In the genomic region with DNA sequence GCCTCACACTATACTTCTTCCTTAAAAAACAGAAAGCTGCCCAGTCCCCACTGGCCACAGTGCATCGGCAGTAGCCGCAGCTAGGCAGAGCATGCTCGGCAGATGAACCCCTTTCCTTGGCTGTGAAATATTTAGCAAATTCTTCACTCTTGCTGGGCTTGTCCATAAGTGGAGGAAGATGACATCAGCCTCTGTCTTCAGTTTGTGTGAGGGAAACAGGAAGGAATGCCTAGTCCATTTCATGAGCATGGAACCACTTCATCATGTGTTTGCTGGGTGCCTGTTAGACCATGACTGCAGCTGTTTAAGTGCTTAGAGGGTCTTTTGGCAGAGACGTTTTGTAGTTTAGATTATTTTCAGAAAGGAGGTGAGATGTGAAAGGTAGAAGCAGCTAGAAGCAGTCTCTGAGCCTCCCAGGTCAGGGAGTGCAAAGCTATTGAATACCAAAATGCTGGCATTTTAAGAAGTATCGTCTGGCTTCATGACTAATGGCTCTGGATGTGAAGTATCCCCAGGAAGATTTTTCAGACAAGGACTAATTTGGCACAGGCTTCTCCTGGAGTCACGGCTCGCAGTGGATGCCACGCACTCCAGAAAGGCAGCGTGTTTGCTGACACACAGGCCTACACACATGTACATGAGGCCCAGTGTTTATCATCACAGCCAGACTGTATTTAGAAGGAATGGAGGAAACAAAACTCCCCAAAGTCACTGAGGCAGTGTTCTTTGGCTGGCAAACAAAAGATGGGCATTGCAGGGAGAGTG, we compare ENCODE assay signal across 21 cellular contexts. TPM values are rescaled to one million over a fixed set of nuclear protein-coding genes. Genes with fewer than 3 reads are reported as not detected.
DNase-seq lines count a peak whose midpoint lies in the region; ATAC-seq and TF ChIP-seq lines count a peak whose summit lies in the region.
"Had no signal": no experiment of that assay in that cellular context is flagged by ENCODE, and none has a peak within 500 bp of the region (broad histone marks: within the 10 kb centered on the region; RNA-seq: fewer than 3 reads in every experiment).

No MANE protein-coding gene starts in this region.

- POLR2A ChIA-PET in IMR-90 (lab: Charles Lee; ENCODE audit: unreplicated experiment), result no interaction called here

- H4K20me1 ChIP-seq in IMR-90 (ENCODE audit: insufficient read depth, low read length), result no peaks in the 10 kb centered on the region

- CTCF ChIA-PET in IMR-90 (lab: Yijun Ruan, JAX), result interaction anchor here (0.7 kb wide), 1 partner anchor 146 kb away, joined by 3 read pairs; no protein-coding TSS in a partner anchor

- TF ChIP-seq POLR2A in IMR-90 (IDR thresholded peaks at IDR 0.05; ENCODE audit: low read depth, low read length), result no peak

- intact Hi-C loops in IMR-90 (cut with micrococcal nuclease), result no loop called here

- H3K4me2 ChIP-seq in IMR-90 (ENCODE audit: low read depth, low read length), result no peak overlapping the region
- H3K4me2 ChIP-seq: PC-9 had no signal

- H3K14ac ChIP-seq in IMR-90 (replicated peaks; ENCODE audit: low read depth, low read length), result no peak overlapping the region

- H3K18ac ChIP-seq in IMR-90 (ENCODE audit: low read depth, low read length), result no peak overlapping the region

- no peak overlapping the region for H2BK5ac ChIP-seq in IMR-90 (ENCODE audit: low read depth, low read length, poor library complexity, severe bottlenecking)

- no peak overlapping the region for H2AFZ ChIP-seq in IMR-90 (replicated peaks; ENCODE audit: low read length, poor library complexity)
- H2AFZ ChIP-seq: PC-9 had no signal

- WGBS in IMR-90 (ENCODE audit: extremely low coverage in 2 of 2, insufficient read length in 1 of 2), 2 experiments, result 8% methylated on average over 4 of the region's 9 CpGs; no CpG with 5 or more reads in 1 of the 2 experiments

- no peak overlapping the region for H4K5ac ChIP-seq in IMR-90 (ENCODE audit: low read depth, low read length)

- DNase-seq in Daoy (ENCODE audit: low read depth) (peak; percentile 13), IMR-90 (peak; percentile 43), dedifferentiated amniotic fluid mesenchymal stem cell (ENCODE audit: extremely low spot score) (peak; percentile 18), non-pigmented ciliary epithelial cell (ENCODE audit: low read depth) (peak; percentile 23), GM13977 (ENCODE audit: low spot score) (no peak), NOMO-1 treated with DMSO at 0.1 percent for 48 hours (lab: John Stamatoyannopoulos, UW; ENCODE audit: unreplicated experiment) (no peak), NCI-H2081 treated with DMSO at 0.1 percent for 48 hours (lab: John Stamatoyannopoulos, UW) (no peak)
- DNase-seq: activated CD4-positive, alpha-beta memory T cell treated with anti-CD3 and anti-CD28 coated beads for 36 hours; activated naive CD8-positive, alpha-beta T cell treated with anti-CD3 and anti-CD28 coated beads for 36 hours; activated T-cell treated with anti-CD3 and anti-CD28 coated beads, Interleukin-2, amount 50 U/mL, for 4 hours; CD4-positive, CD25-positive, alpha-beta regulatory T cell; effector CD8-positive, alpha-beta T cell; naive thymus-derived CD4-positive, alpha-beta T cell; NCI-H146; NCI-H526; PC-9; spleen had no signal

- in situ Hi-C loops in IMR-90 (cut with MboI; ENCODE audit: low sequenced_read_pairs) (no loop called here), GM13977 (cut with MboI; ENCODE audit: low pct_unique_long_range_greater_than_20kb, low sequenced_read_pairs, unreplicated experiment) (no loop called here)

- no peaks in the 10 kb centered on the region for H3K36me3 ChIP-seq in IMR-90 (ENCODE audit: control insufficient read depth, insufficient read depth, low read length)
- H3K36me3 ChIP-seq: spleen, tibial nerve had no signal

- no peak overlapping the region for H2BK120ac ChIP-seq in IMR-90 (ENCODE audit: low read depth, low read length)

- no peak overlapping the region for H4K8ac ChIP-seq in IMR-90 (ENCODE audit: low read depth in 2 of 2, low read length in 2 of 2)

- H3K23ac ChIP-seq in IMR-90 (ENCODE audit: low read depth, low read length), result no peak overlapping the region

- no peak overlapping the region for H3K27ac ChIP-seq in IMR-90 (ENCODE audit: insufficient read depth, low read length)
- H3K27ac ChIP-seq: PC-9, spleen, tibial nerve had no signal

- no peaks in the 10 kb centered on the region for H3K9me1 ChIP-seq in IMR-90 (ENCODE audit: insufficient read depth, low read length)

- no peak overlapping the region for H3K4me3 ChIP-seq in IMR-90 (ENCODE audit: insufficient read depth, low read depth, low read length)
- H3K4me3 ChIP-seq: PC-9, spleen, tibial nerve had no signal

- no TSS peak for BruUV-seq in IMR-90 (replicated peaks; lab: Mats Ljungman, UMichigan)

- no peak overlapping the region for H2AK5ac ChIP-seq in IMR-90 (ENCODE audit: low read depth, low read length)

- TF ChIP-seq RAD21 in IMR-90 (IDR thresholded peaks at IDR 0.05; ENCODE audit: low read length), result no peak

- H2BK15ac ChIP-seq in IMR-90 (ENCODE audit: low read depth, low read length), result no peak overlapping the region

- dilution Hi-C loops in IMR-90 (cut with HindIII; ENCODE audit: low sequenced_read_pairs, unreplicated experiment), result no loop called here

- no peak for ATAC-seq in IMR-90 (ENCODE audit: low read depth)
- no peak for ATAC-seq in GM21367 (IDR thresholded peaks at IDR 0.05; ENCODE audit: unreplicated experiment)
- ATAC-seq: activated T-cell treated with anti-CD3 and anti-CD28 coated beads, Interleukin-2, amount 50 U/mL, for 4 hours; HCT116; naive thymus-derived CD4-positive, alpha-beta T cell; stimulated activated effector memory CD8-positive, alpha-beta T cell treated with anti-CD3 and anti-CD28 coated beads, Interleukin-12 subunit alpha, Interleukin-12 subunit beta, amount 100 ng/mL, for 72 hours had no signal

- H3K4me1 ChIP-seq in IMR-90 (ENCODE audit: control insufficient read depth, insufficient read depth, low read length), result no peaks in the 10 kb centered on the region
- H3K4me1 ChIP-seq: tibial nerve had no signal

- no peak overlapping the region for H3K4ac ChIP-seq in IMR-90 (ENCODE audit: low read depth, low read length)

- no peaks in the 10 kb centered on the region for H3K79me1 ChIP-seq in IMR-90 (ENCODE audit: low read depth in 1 of 2, low read length in 2 of 2)

- no peak overlapping the region for H4K91ac ChIP-seq in IMR-90 (ENCODE audit: insufficient read depth, low read depth, low read length)

- TF ChIP-seq CTCF in IMR-90 (conservative IDR thresholded peaks at IDR 0.05; ENCODE audit: low read depth, low read length), result no peak
- TF ChIP-seq CTCF in GM13977 (IDR thresholded peaks at IDR 0.05; ENCODE audit: extremely low read depth, insufficient read depth, missing control alignments), result no peak

- H3K27me3 ChIP-seq in IMR-90 (ENCODE audit: control insufficient read depth, insufficient read depth, low read length), result peaks cover 26% of the 10 kb centered on the region
- H3K27me3 ChIP-seq: spleen, tibial nerve had no signal

- no peak overlapping the region for H2BK20ac ChIP-seq in IMR-90 (ENCODE audit: low read depth, low read length)

- no peak overlapping the region for H3K56ac ChIP-seq in IMR-90 (ENCODE audit: extremely low read depth, insufficient read depth, low read length)

- H2AK9ac ChIP-seq in IMR-90 (replicated peaks; ENCODE audit: low read depth, low read length, poor library complexity), result no peak overlapping the region

- H3K9me3 ChIP-seq in IMR-90 (ENCODE audit: control insufficient read depth, insufficient read depth, low read length), result no peaks in the 10 kb centered on the region
- H3K9me3 ChIP-seq: spleen, tibial nerve had no signal

- no peak overlapping the region for H3K9ac ChIP-seq in IMR-90 (ENCODE audit: low read depth, low read length)

TF ChIP-seq in IMR-90, 13 proteins besides CTCF, POLR2A, EP300 and RAD21:
- TF ChIP-seq MAZ (IDR thresholded peaks at IDR 0.05; ENCODE audit: borderline replicate concordance, low read depth, low read length), result no peak
- TF ChIP-seq, protein P1, sequence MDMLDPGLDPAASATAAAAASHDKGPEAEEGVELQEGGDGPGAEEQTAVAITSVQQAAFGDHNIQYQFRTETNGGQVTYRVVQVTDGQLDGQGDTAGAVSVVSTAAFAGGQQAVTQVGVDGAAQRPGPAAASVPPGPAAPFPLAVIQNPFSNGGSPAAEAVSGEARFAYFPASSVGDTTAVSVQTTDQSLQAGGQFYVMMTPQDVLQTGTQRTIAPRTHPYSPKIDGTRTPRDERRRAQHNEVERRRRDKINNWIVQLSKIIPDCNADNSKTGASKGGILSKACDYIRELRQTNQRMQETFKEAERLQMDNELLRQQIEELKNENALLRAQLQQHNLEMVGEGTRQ (IDR thresholded peaks at IDR 0.05; ENCODE audit: low read depth, low read length), result no peak
- TF ChIP-seq, protein P2, sequence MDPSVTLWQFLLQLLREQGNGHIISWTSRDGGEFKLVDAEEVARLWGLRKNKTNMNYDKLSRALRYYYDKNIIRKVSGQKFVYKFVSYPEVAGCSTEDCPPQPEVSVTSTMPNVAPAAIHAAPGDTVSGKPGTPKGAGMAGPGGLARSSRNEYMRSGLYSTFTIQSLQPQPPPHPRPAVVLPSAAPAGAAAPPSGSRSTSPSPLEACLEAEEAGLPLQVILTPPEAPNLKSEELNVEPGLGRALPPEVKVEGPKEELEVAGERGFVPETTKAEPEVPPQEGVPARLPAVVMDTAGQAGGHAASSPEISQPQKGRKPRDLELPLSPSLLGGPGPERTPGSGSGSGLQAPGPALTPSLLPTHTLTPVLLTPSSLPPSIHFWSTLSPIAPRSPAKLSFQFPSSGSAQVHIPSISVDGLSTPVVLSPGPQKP (IDR thresholded peaks at IDR 0.05; ENCODE audit: borderline replicate concordance, low read depth, low read length), result no peak
- no peak for TF ChIP-seq CEBPB (IDR thresholded peaks at IDR 0.05; ENCODE audit: low read depth, low read length)
- TF ChIP-seq CHD1 (IDR thresholded peaks at IDR 0.05; ENCODE audit: low read depth, low read length), result no peak
- TF ChIP-seq RFX5 (IDR thresholded peaks at IDR 0.05; ENCODE audit: low read depth, low read length), result no peak
- TF ChIP-seq RCOR1 (IDR thresholded peaks at IDR 0.05; ENCODE audit: insufficient replicate concordance, low read length), result no peak
- TF ChIP-seq FOS (IDR thresholded peaks at IDR 0.05; ENCODE audit: low read depth, low read length), result no peak
- no peak for TF ChIP-seq MXI1 (IDR thresholded peaks at IDR 0.05; ENCODE audit: borderline replicate concordance, low read depth, low read length)
- no peak for TF ChIP-seq BHLHE40 (IDR thresholded peaks at IDR 0.05; ENCODE audit: low read depth, low read length)
- TF ChIP-seq MAFK (IDR thresholded peaks at IDR 0.05; ENCODE audit: low read depth, low read length), result no peak
- no peak for TF ChIP-seq SMC3 (IDR thresholded peaks at IDR 0.05; ENCODE audit: low read depth, low read length)

RNA-seq across cellular contexts. Expression of a gene that starts 43.1 kb away (rescaled TPM):
- total RNA-seq in Daoy (2014; rRNA removed; shearing (Covaris generic)), result 2.3 and 4.1 TPM in 2 replicates
- total RNA-seq in IMR-90 (2012; rRNA removed), result 6.1 and 7.2 TPM in 2 replicates
- polyA plus RNA-seq in IMR-90 (2012; rRNA removed), result 7.1 and 9.2 TPM in 2 replicates
- 3.9 and 6.4 TPM in 2 replicates for polyA plus RNA-seq in IMR-90 (2012; cell fraction: cytosol; rRNA removed)
- 26.9 and 28.8 TPM in 2 replicates for polyA plus RNA-seq in IMR-90 (2012; cell fraction: nucleus; rRNA removed; ENCODE audit: low replicate concordance)

Comparison
In these comparisons a context has a peak if more than half of its experiments do, and no peak if none do; other contexts are left out.
1. DNase-seq: peak in Daoy (single experiment), IMR-90 (single experiment), dedifferentiated amniotic fluid mesenchymal stem cell (single experiment) and non-pigmented ciliary epithelial cell (single experiment); none in GM13977 (single experiment), NOMO-1 treated with DMSO at 0.1 percent for 48 hours (single experiment) and NCI-H2081 treated with DMSO at 0.1 percent for 48 hours (single experiment).